Comparison of ENCODE assay signal across 15 cellular contexts in the genomic region with DNA sequence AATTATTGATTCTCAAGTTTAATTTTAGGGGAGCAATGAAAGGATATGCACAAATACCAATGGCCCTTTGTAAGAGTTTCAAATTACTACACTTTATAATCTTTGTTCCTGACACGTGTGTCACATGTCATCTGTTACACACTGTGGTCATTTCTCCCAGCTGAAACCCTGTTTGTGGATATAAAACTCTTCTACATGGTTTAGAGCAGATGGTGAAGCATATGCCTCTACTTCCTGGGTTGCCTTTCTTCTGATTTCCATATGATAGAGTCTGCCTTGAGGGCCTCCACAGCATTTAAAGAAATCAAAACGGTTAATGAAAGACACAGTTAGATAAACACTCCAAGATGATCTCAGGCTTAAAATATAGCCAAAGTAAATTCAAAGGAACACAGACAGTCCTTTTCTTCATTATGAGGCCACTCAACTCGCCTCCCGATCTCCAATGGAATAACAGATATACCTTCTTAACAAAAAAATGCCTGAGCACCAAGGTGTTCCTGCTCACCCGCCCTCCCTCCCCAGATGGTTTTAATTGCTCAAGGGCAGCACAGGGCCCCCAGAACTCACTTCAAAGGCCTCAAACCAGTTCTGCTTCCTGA.
"Had no signal": no experiment of that assay in that cellular context is flagged by ENCODE, and none has a peak within 500 bp of the region (broad histone marks: within the 10 kb centered on the region; RNA-seq: fewer than 3 reads in every experiment).

No MANE protein-coding gene starts in this region.

- H3K36me3 ChIP-seq: breast epithelium, esophagus squamous epithelium, tibial artery had no signal

- H3K4me3 Mint-ChIP-seq: activated T-helper 1 cell treated with anti-CD3 and anti-CD28 coated beads, Interleukin-12 subunit alpha, Interleukin-12 subunit beta, Interleukin-2, Interleukin-4 antibody, amounts not matched to agents 30 ng/mL and 10 ng/mL and 1 ng/mL, durations not matched to agents 14 hours and 24 hours and 36 hours; natural killer cell; stimulated activated memory B cell treated with anti-CD40 and anti-IgM and Interleukin-4, amounts not matched to agents 10 μg/mL and 1 μg/mL and 100 μg/mL, for 72 hours had no signal

- H3K4me1 Mint-ChIP-seq: natural killer cell; stimulated activated memory B cell treated with anti-CD40 and anti-IgM and Interleukin-4, amounts not matched to agents 10 μg/mL and 1 μg/mL and 100 μg/mL, for 72 hours had no signal

- H3K27ac Mint-ChIP-seq: activated T-helper 1 cell treated with anti-CD3 and anti-CD28 coated beads, Interleukin-12 subunit alpha, Interleukin-12 subunit beta, Interleukin-2, Interleukin-4 antibody, amounts not matched to agents 30 ng/mL and 10 ng/mL and 1 ng/mL, durations not matched to agents 14 hours and 24 hours and 36 hours; natural killer cell; stimulated activated memory B cell treated with anti-CD40 and anti-IgM and Interleukin-4, amounts not matched to agents 10 μg/mL and 1 μg/mL and 100 μg/mL, for 72 hours had no signal

- H3K27me3 ChIP-seq: breast epithelium, esophagus squamous epithelium, tibial artery had no signal

- H3K36me3 Mint-ChIP-seq: natural killer cell; stimulated activated memory B cell treated with anti-CD40 and anti-IgM and Interleukin-4, amounts not matched to agents 10 μg/mL and 1 μg/mL and 100 μg/mL, for 72 hours had no signal

- DNase-seq: activated CD4-positive, alpha-beta T cell treated with anti-CD3 and anti-CD28 coated beads, Interleukin-2, amount 50 U/mL, for 1 hour; activated CD8-positive, alpha-beta memory T cell treated with anti-CD3 and anti-CD28 coated beads for 24 hours; activated naive CD4-positive, alpha-beta T cell; aorta; cerebellar nuclear complex; effector CD8-positive, alpha-beta T cell; esophagus squamous epithelium; mesenchymal stem cell; natural killer cell; retina; tibial artery had no signal

- H3K4me1 ChIP-seq: breast epithelium, esophagus squamous epithelium, tibial artery had no signal

- H3K27ac ChIP-seq: breast epithelium, esophagus squamous epithelium, tibial artery had no signal

- ATAC-seq: activated CD4-positive, CD25-positive, alpha-beta regulatory T cell treated with anti-CD3 and anti-CD28 coated beads, Interleukin-2, amount 50 U/mL, for 24 hours; natural killer cell; stimulated activated memory B cell treated with anti-CD40 and anti-IgM and Interleukin-4, amounts not matched to agents 10 μg/mL and 1 μg/mL and 100 μg/mL, for 72 hours had no signal

- H3K4me3 ChIP-seq: breast epithelium, esophagus squamous epithelium, tibial artery had no signal

- H3K9me3 Mint-ChIP-seq: activated T-helper 1 cell treated with anti-CD3 and anti-CD28 coated beads, Interleukin-12 subunit alpha, Interleukin-12 subunit beta, Interleukin-2, Interleukin-4 antibody, amounts not matched to agents 30 ng/mL and 10 ng/mL and 1 ng/mL, durations not matched to agents 14 hours and 24 hours and 36 hours; natural killer cell; stimulated activated memory B cell treated with anti-CD40 and anti-IgM and Interleukin-4, amounts not matched to agents 10 μg/mL and 1 μg/mL and 100 μg/mL, for 72 hours had no signal

- H3K9me3 ChIP-seq: breast epithelium, esophagus squamous epithelium, tibial artery had no signal
